Comparison of ENCODE assay signal across 8 cellular contexts in the genomic region with DNA sequence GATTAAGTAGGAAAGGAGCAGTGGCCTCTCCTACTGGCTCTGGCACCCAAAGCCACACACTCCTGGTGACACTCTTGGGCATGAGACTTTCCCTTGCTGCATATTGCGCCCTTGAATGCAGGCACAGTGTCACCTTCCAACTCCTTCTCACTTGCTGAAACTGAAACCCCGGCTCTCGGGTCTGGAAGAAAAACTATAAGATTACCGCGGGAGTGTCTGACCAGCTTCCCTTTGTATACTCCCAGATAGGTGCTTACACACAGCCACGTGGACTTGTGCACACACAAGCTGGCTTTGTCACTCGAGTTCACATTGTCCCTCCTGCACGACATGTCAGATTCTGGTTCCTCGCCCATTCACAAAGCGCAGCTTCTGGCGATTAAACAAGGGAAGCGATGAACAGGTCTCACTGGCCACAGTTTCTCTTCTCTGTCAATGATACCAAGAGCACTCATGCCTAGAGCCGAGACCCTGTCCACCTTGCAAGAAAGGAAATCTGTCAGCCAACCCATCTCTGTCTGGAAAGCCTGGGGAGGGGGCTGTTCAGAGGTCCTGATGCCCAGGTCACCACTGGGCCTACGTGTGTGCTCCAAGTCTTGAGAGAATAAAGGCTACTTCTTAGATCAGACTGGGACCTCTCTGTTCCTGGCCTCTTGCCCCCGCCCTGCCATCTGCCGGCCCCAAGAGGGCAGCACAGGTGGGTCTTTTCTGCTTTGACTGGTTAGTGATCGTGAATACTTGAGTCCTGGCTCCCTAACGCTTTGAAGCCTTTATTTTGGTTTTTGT.
DNase-seq lines count a peak whose midpoint lies in the region; ATAC-seq, FAIRE-seq and TF ChIP-seq lines count a peak whose summit lies in the region.

No MANE protein-coding gene starts in this region.

- H3K9me3 Mint-ChIP-seq in H9 (no peaks in the 10 kb centered on the region), neural progenitor cell (no peaks in the 10 kb centered on the region)
- no peaks in the 10 kb centered on the region for H3K9me3 Mint-ChIP-seq in activated CD4-positive, alpha-beta T cell treated with anti-CD3 and anti-CD28 coated beads, Interleukin-2, amount 10 ng/mL, durations not matched to agents 7 days and 5 days

- H3K23ac ChIP-seq in H9 (ENCODE audit: insufficient read length, low read depth, low read length) (no peak overlapping the region), H1 (ENCODE audit: insufficient read length) (no peak overlapping the region)

- no peak for TF ChIP-seq EP300 in H1 (IDR thresholded peaks at IDR 0.05; ENCODE audit: borderline replicate concordance in 1 of 2, low read depth in 2 of 2, low read length in 2 of 2)

- H3K14ac ChIP-seq in H9 (ENCODE audit: insufficient read depth, low read length) (no peak overlapping the region), H1 (ENCODE audit: insufficient read length) (no peak overlapping the region)

- H3K4me1 ChIP-seq in H9 (ENCODE audit: insufficient read depth, low read length), result no peaks in the 10 kb centered on the region
- H3K4me1 ChIP-seq in H1 (replicated peaks in 1 of 4; ENCODE audit: control insufficient read depth in 3 of 4, insufficient read depth in 4 of 4, low read length in 3 of 4), result peaks cover 0 to 8% (median 2%) of the 10 kb centered on the region in 4 experiments; a peak in 2 of 7 replicates
- H3K4me1 ChIP-seq in neural progenitor cell, result no peaks in the 10 kb centered on the region

- H3K79me2 ChIP-seq in H9 (ENCODE audit: insufficient read depth, low read length), result no peaks in the 10 kb centered on the region
- no peaks in the 10 kb centered on the region for H3K79me2 ChIP-seq in H1 (ENCODE audit: control insufficient read depth in 1 of 2, insufficient read depth in 2 of 2, low read length in 2 of 2)
- no peaks in the 10 kb centered on the region for H3K79me2 ChIP-seq in neural progenitor cell (ENCODE audit: low read depth)

- H2BK12ac ChIP-seq in H9 (ENCODE audit: insufficient read length, low read depth, low read length) (no peak overlapping the region), H1 (ENCODE audit: low read depth, low read length) (no peak overlapping the region)

- peaks cover 2% of the 10 kb centered on the region for H3K27me3 ChIP-seq in BJ (ENCODE audit: control insufficient read depth, insufficient read depth, low read length)
- peaks cover 3% of the 10 kb centered on the region; the same call in 1 of the 2 replicates for H3K27me3 ChIP-seq in H9 (ENCODE audit: insufficient read depth, low read length)
- H3K27me3 ChIP-seq in H1 (replicated peaks in 1 of 4; ENCODE audit: control insufficient read depth in 3 of 4, extremely low read depth in 1 of 4, insufficient read depth in 3 of 4, low read length in 3 of 4), result peaks cover 0 to 15% (median 7%) of the 10 kb centered on the region in 4 experiments; a peak in 6 of 7 replicates
- peaks cover 51% of the 10 kb centered on the region for H3K27me3 ChIP-seq in neural progenitor cell

- H3K27ac ChIP-seq in H9 (ENCODE audit: insufficient read length, low read depth, low read length), result no peak overlapping the region
- no peak overlapping the region for H3K27ac ChIP-seq in H1 (ENCODE audit: low read depth, low read length)
- no peak overlapping the region for H3K27ac ChIP-seq in neural progenitor cell

- no peak overlapping the region for H2BK5ac ChIP-seq in H9 (ENCODE audit: insufficient read length, low read length)
- H2BK5ac ChIP-seq in H1 (ENCODE audit: low read depth, low read length), result no peak overlapping the region

- CTCF ChIA-PET in BJ (lab: Yijun Ruan, JAX), result interaction anchor here (1.2 to 1.9 kb wide), 3 partner anchors 15 to 343 kb away, joined by 3 to 4 read pairs (median 4); no protein-coding TSS in a partner anchor
- CTCF ChIA-PET in activated CD4-positive, alpha-beta T cell treated with anti-CD3 and anti-CD28 coated beads, Interleukin-2, amount 10 ng/mL, durations not matched to agents 7 days and 5 days (lab: Charles Lee), result no interaction called here
- CTCF ChIA-PET in H1 (lab: Charles Lee; ENCODE audit: partially characterized antibody), result interaction anchor here (0.7 to 5.1 kb wide), 48 partner anchors 10 to 984 kb away, joined by 3 to 48 read pairs (median 5); a partner anchor contains a TSS

- H3K4me3 Mint-ChIP-seq in H9, result no peak overlapping the region
- no peak overlapping the region for H3K4me3 Mint-ChIP-seq in activated CD4-positive, alpha-beta T cell treated with anti-CD3 and anti-CD28 coated beads, Interleukin-2, amount 10 ng/mL, durations not matched to agents 7 days and 5 days
- H3K4me3 Mint-ChIP-seq in neural progenitor cell, result no peak overlapping the region

- WGBS in H9 (ENCODE audit: extremely low coverage, insufficient read length, low lambda C conversion rate), result no CpG with 5 or more reads among the region's 18 CpGs
- WGBS in H1 (ENCODE audit: extremely low coverage in 1 of 2, insufficient coverage in 1 of 2, insufficient read length in 1 of 2, insufficient replicate concordance in 2 of 2, low coverage in 1 of 2, low lambda C conversion rate in 2 of 2, missing lambda C conversion rate in 1 of 2), 2 experiments, result 66% methylated on average over 18 of the region's 18 CpGs; no CpG with 5 or more reads in 1 of the 2 experiments

- no peak for ATAC-seq in GM18858 (IDR thresholded peaks at IDR 0.05; ENCODE audit: unreplicated experiment)
- no peak for ATAC-seq in GM21786 (IDR thresholded peaks at IDR 0.05; ENCODE audit: unreplicated experiment)

- H2BK120ac ChIP-seq in H9 (ENCODE audit: low read depth, low read length, poor library complexity, severe bottlenecking) (no peak overlapping the region), H1 (replicated peaks; ENCODE audit: low read depth, low read length) (no peak overlapping the region)

- no peaks in the 10 kb centered on the region for H3F3A ChIP-seq in neural progenitor cell (ENCODE audit: low read depth)

- no peaks in the 10 kb centered on the region for H3K23me2 ChIP-seq in H9 (ENCODE audit: insufficient read length, low read depth, low read length, poor library complexity, severe bottlenecking)
- peaks cover 3% of the 10 kb centered on the region; the same call in 1 of the 2 replicates for H3K23me2 ChIP-seq in H1 (ENCODE audit: low read depth, low read length)

- no peak overlapping the region for H4K8ac ChIP-seq in H9 (replicated peaks; ENCODE audit: insufficient read length, low read depth, low read length)
- no peak overlapping the region for H4K8ac ChIP-seq in H1 (ENCODE audit: extremely low read depth, insufficient read depth, low read length)

- H2AK5ac ChIP-seq in H9 (ENCODE audit: insufficient read length, low read length) (no peak overlapping the region), H1 (ENCODE audit: low read depth, low read length) (no peak overlapping the region)

- no peak overlapping the region for H2BK15ac ChIP-seq in H9 (ENCODE audit: low read depth, low read length)
- H2BK15ac ChIP-seq in H1 (ENCODE audit: low read length), result no peak overlapping the region

- TF ChIP-seq CTCF in BJ (IDR thresholded peaks at IDR 0.05; ENCODE audit: insufficient read depth, low read depth, low read length) (peak; percentile 65), H9 (conservative IDR thresholded peaks at IDR 0.05) (peak; percentile 93), H1 (IDR thresholded peaks at IDR 0.05; ENCODE audit: control extremely low read depth in 1 of 3, insufficient read depth in 1 of 3, low read depth in 1 of 3, low read length in 3 of 3) (peak; percentile 81 to 88 (median 82)), neural progenitor cell (IDR thresholded peaks at IDR 0.05) (peak; percentile 86)

- no peaks in the 10 kb centered on the region for H3K36me3 Mint-ChIP-seq in H9 (ENCODE audit: insufficient read depth in 1 of 3, low read depth in 3 of 3)
- H3K36me3 Mint-ChIP-seq in activated CD4-positive, alpha-beta T cell treated with anti-CD3 and anti-CD28 coated beads, Interleukin-2, amount 10 ng/mL, durations not matched to agents 7 days and 5 days (ENCODE audit: low read depth), result no peaks in the 10 kb centered on the region
- no peaks in the 10 kb centered on the region for H3K36me3 Mint-ChIP-seq in neural progenitor cell

- no peak overlapping the region for H4K5ac ChIP-seq in H9 (ENCODE audit: insufficient read length, low read depth, low read length)
- no peak overlapping the region for H4K5ac ChIP-seq in H1 (ENCODE audit: insufficient read length, low read depth, low read length)

- H2BK20ac ChIP-seq in H9 (ENCODE audit: low read depth, low read length, poor library complexity, severe bottlenecking) (no peak overlapping the region), H1 (ENCODE audit: low read length) (0 out of 2 replicates have a peak overlapping the region, but pooled peaks have one; percentile 83)

- no peaks in the 10 kb centered on the region for H3K9me3 ChIP-seq in H9 (ENCODE audit: control insufficient read depth, low read depth, low read length)
- no peaks in the 10 kb centered on the region for H3K9me3 ChIP-seq in H1 (ENCODE audit: insufficient read depth in 2 of 2, low read depth in 1 of 2, low read length in 1 of 2)
- H3K9me3 ChIP-seq in neural progenitor cell (ENCODE audit: low read depth), result no peaks in the 10 kb centered on the region

- H4K20me1 ChIP-seq in H9 (ENCODE audit: control insufficient read depth, insufficient read depth, insufficient read length), result no peaks in the 10 kb centered on the region
- H4K20me1 ChIP-seq in H1 (replicated peaks in 1 of 2; ENCODE audit: control insufficient read depth in 1 of 2, insufficient read depth in 2 of 2, low read length in 2 of 2), result peaks cover 2 to 10% of the 10 kb centered on the region in 2 experiments
- peaks cover 11% of the 10 kb centered on the region for H4K20me1 ChIP-seq in neural progenitor cell (ENCODE audit: low read depth)

- H3K4me3 ChIP-seq in BJ (ENCODE audit: low read depth, low read length) (no peak overlapping the region), H1 (ENCODE audit: extremely low read depth in 1 of 4, insufficient read depth in 2 of 4, low read depth in 3 of 4, low read length in 4 of 4) (no peak overlapping the region), neural progenitor cell (no peak overlapping the region)

- H3K56ac ChIP-seq in H9 (ENCODE audit: insufficient read length, low read depth, low read length) (no peak overlapping the region), H1 (replicated peaks; ENCODE audit: insufficient read length, low read depth, low read length) (no peak overlapping the region)

- H4K91ac ChIP-seq in H9 (ENCODE audit: insufficient read length, low read depth, low read length) (no peak overlapping the region), H1 (replicated peaks; ENCODE audit: insufficient read length, low read length) (no peak overlapping the region)

- H3K4me2 ChIP-seq in H9 (ENCODE audit: insufficient read depth, insufficient read length, low read length) (no peak overlapping the region), H1 (ENCODE audit: insufficient read depth in 1 of 2, low read depth in 2 of 2, low read length in 2 of 2) (no peak overlapping the region), neural progenitor cell (no peak overlapping the region)

- DNase-seq in BJ (ENCODE audit: low read depth) (no peak), H9 (peak; percentile 80), NCI-H524 (lab: John Stamatoyannopoulos, UW) (peak; percentile 50 to 72), H1 (ENCODE audit: low read depth in 1 of 2, low spot score in 2 of 2) (no peak), neural progenitor cell (ENCODE audit: low spot score) (peak; percentile 74)
- peak; percentile 59 for DNase-seq in activated CD4-positive, alpha-beta T cell treated with anti-CD3 and anti-CD28 coated beads, Interleukin-2, amount 10 ng/mL, durations not matched to agents 7 days and 5 days

- H3K36me3 ChIP-seq in BJ (ENCODE audit: control insufficient read depth, insufficient read depth, low read length), result no peaks in the 10 kb centered on the region
- H3K36me3 ChIP-seq in H1 (ENCODE audit: control insufficient read depth in 2 of 4, insufficient read depth in 4 of 4, low read length in 3 of 4), result no peaks in the 10 kb centered on the region
- H3K36me3 ChIP-seq in neural progenitor cell, result no peaks in the 10 kb centered on the region

- H3K18ac ChIP-seq in H9 (ENCODE audit: insufficient read length, low read depth, low read length) (no peak overlapping the region), H1 (ENCODE audit: extremely low read depth, low read length) (0 out of 2 replicates have a peak overlapping the region, but pooled peaks have one; percentile 20)

- peak; percentile 81 to 88 for TF ChIP-seq RAD21 in H1 (IDR thresholded peaks at IDR 0.05 in 1 of 2, conservative IDR thresholded peaks at IDR 0.05 in 1 of 2; ENCODE audit: low read depth in 2 of 2, low read length in 2 of 2)

- H3K27me3 Mint-ChIP-seq in H9 (ENCODE audit: low read depth) (peaks cover 52% of the 10 kb centered on the region), neural progenitor cell (ENCODE audit: insufficient read depth, low read depth) (peaks cover 34% of the 10 kb centered on the region)
- peaks cover 21% of the 10 kb centered on the region for H3K27me3 Mint-ChIP-seq in activated CD4-positive, alpha-beta T cell treated with anti-CD3 and anti-CD28 coated beads, Interleukin-2, amount 10 ng/mL, durations not matched to agents 7 days and 5 days

- no peak overlapping the region for H3T11ph ChIP-seq in H9 (ENCODE audit: low read length)

- POLR2A ChIA-PET in BJ (lab: Charles Lee), result no interaction called here
- POLR2A ChIA-PET in activated CD4-positive, alpha-beta T cell treated with anti-CD3 and anti-CD28 coated beads, Interleukin-2, amount 10 ng/mL, durations not matched to agents 7 days and 5 days (lab: Charles Lee), result no interaction called here
- POLR2A ChIA-PET in H1 (lab: Charles Lee; ENCODE audit: partially characterized antibody), result interaction anchor here (1.4 kb wide), 1 partner anchor 50 kb away, joined by 3 read pairs; no protein-coding TSS in a partner anchor

- H2AFZ ChIP-seq in H9 (ENCODE audit: low read length) (no peak overlapping the region), H1 (ENCODE audit: low read length) (no peak overlapping the region), neural progenitor cell (replicated peaks) (no peak overlapping the region)

- no peak overlapping the region for H3K27ac Mint-ChIP-seq in H9
- H3K27ac Mint-ChIP-seq in activated CD4-positive, alpha-beta T cell treated with anti-CD3 and anti-CD28 coated beads, Interleukin-2, amount 10 ng/mL, durations not matched to agents 7 days and 5 days, result no peak overlapping the region
- no peak overlapping the region for H3K27ac Mint-ChIP-seq in neural progenitor cell

- FAIRE-seq in H1 (lab: Jason Lieb, UNC), result no peak

- no peak for TF ChIP-seq POLR2A in H1 (IDR thresholded peaks at IDR 0.05; ENCODE audit: control extremely low read depth in 1 of 2, low read depth in 2 of 2, low read length in 2 of 2)

- no peaks in the 10 kb centered on the region for H3K79me1 ChIP-seq in H9 (ENCODE audit: insufficient read depth, low read depth, low read length, poor library complexity, severe bottlenecking)
- H3K79me1 ChIP-seq in H1 (ENCODE audit: low read depth, low read length), result no peaks in the 10 kb centered on the region

- peaks cover 5 to 15% of the 10 kb centered on the region in 2 experiments for H3K4me1 Mint-ChIP-seq in H9
- no peaks in the 10 kb centered on the region for H3K4me1 Mint-ChIP-seq in activated CD4-positive, alpha-beta T cell treated with anti-CD3 and anti-CD28 coated beads, Interleukin-2, amount 10 ng/mL, durations not matched to agents 7 days and 5 days
- no peaks in the 10 kb centered on the region for H3K4me1 Mint-ChIP-seq in neural progenitor cell

- H3K4ac ChIP-seq in H9 (ENCODE audit: low read depth, low read length) (no peak overlapping the region), H1 (replicated peaks; ENCODE audit: insufficient read length, low read depth, low read length) (no peak overlapping the region)

- H3K9ac ChIP-seq in H9 (ENCODE audit: extremely low read depth, insufficient read length, low read length) (no peak overlapping the region), H1 (replicated peaks in 1 of 4; ENCODE audit: extremely low read depth in 1 of 4, low read depth in 3 of 4, low read length in 3 of 4) (no peak overlapping the region), neural progenitor cell (no peak overlapping the region)

Comparison
In these comparisons a context has a peak if more than half of its experiments do, and no peak if none do; other contexts are left out.
1. DNase-seq: peak in H9 (single experiment), NCI-H524 (2 of 2), activated CD4-positive, alpha-beta T cell treated with anti-CD3 and anti-CD28 coated beads, Interleukin-2, amount 10 ng/mL, durations not matched to agents 7 days and 5 days (single experiment) and neural progenitor cell (single experiment); none in BJ (single experiment) and H1 (0 of 2).
2. Peak in every context shown above with its lines, with median percentiles within 50 percentile points of each other: CTCF ChIP-seq.